ENCODE assay signal across 24 cellular contexts in the genomic region with DNA sequence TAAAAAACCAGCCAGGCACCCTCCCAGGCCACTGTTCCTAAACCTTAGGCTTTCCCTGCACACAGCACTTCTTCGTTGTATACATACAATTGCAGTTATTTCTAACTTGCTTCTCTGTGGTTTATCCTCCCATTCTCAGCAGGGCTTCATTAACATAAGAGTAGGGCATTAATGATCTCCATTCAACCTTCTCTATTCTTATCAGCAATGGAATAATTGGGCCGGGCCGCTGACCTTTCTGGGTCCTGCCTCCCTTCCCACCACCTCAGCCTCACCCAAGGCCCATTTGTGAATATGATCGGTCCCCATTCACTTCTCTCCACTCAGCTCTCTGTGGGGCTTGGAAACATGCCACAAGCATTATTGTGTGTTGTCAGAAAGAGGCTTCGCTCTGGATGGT.
DNase-seq lines count a peak whose midpoint lies in the region; ATAC-seq and TF ChIP-seq lines count a peak whose summit lies in the region.
"Had no signal": no experiment of that assay in that cellular context is flagged by ENCODE, and none has a peak within 500 bp of the region (broad histone marks: within the 10 kb centered on the region; RNA-seq: fewer than 3 reads in every experiment).

No MANE protein-coding gene starts in this region.

- no peaks in the 10 kb centered on the region for H4K20me1 ChIP-seq in GM23338 (replicated peaks; ENCODE audit: insufficient read depth)

- no peak overlapping the region for H2BK120ac ChIP-seq in neuronal stem cell (ENCODE audit: low read depth, low read length)

- H3K4me2 ChIP-seq in GM23338: peak overlapping the region; percentile 59
- H3K4me2 ChIP-seq in neuronal stem cell (ENCODE audit: insufficient read depth, low read length, poor library complexity, severe bottlenecking): no peak overlapping the region
- H3K4me2 ChIP-seq: A549 had no signal

- peaks cover 9% of the 10 kb centered on the region for H3K9me2 ChIP-seq in GM23338 (ENCODE audit: insufficient read depth)

- ATAC-seq in GM23338 (peak; percentile 94), WTC11 (peak; percentile 79), heart left ventricle (no peak)
- ATAC-seq: A549, HCT116, HepG2 had no signal

- H3K18ac ChIP-seq in neuronal stem cell (ENCODE audit: low read length): no peak overlapping the region

- peaks cover 8% of the 10 kb centered on the region; the same call in 2 of the 3 replicates for H3K36me3 Mint-ChIP-seq in GM23338 (ENCODE audit: low read depth)
- no peaks in the 10 kb centered on the region; the same call in 1 of the 2 replicates for H3K36me3 Mint-ChIP-seq in WTC11
- H3K36me3 Mint-ChIP-seq: CD4-positive, alpha-beta memory T cell had no signal

- no peak for TF ChIP-seq POLR2A in heart left ventricle (IDR thresholded peaks at IDR 0.05)

- H3K4ac ChIP-seq in neuronal stem cell (ENCODE audit: low read length): no peak overlapping the region

- no peak overlapping the region for H2BK15ac ChIP-seq in neuronal stem cell (ENCODE audit: low read length)

- CTCF ChIA-PET in WTC11 (lab: Charles Lee): no interaction called here

- H2BK5ac ChIP-seq in neuronal stem cell (ENCODE audit: low read length): no peak overlapping the region

- H3K4me3 Mint-ChIP-seq in GM23338: no peak overlapping the region
- H3K4me3 Mint-ChIP-seq in WTC11: no peak overlapping the region
- H3K4me3 Mint-ChIP-seq: CD4-positive, alpha-beta memory T cell had no signal

- peaks cover 24% of the 10 kb centered on the region for H3K4me1 ChIP-seq in GM23338 (ENCODE audit: insufficient read depth)
- peaks cover 36% of the 10 kb centered on the region for H3K4me1 ChIP-seq in iPS-18a (ENCODE audit: control insufficient read depth, low read depth, low read length)
- H3K4me1 ChIP-seq in neuronal stem cell (ENCODE audit: control insufficient read depth in 2 of 2, insufficient read depth in 1 of 2, low read depth in 1 of 2, low read length in 2 of 2): peaks cover 4 to 8% of the 10 kb centered on the region in 2 donors
- H3K4me1 ChIP-seq in heart left ventricle: no peaks in the 10 kb centered on the region
- H3K4me1 ChIP-seq: A549, Caco-2 had no signal

- H3K27me3 ChIP-seq in GM23338 (ENCODE audit: insufficient read depth): no peaks in the 10 kb centered on the region
- peaks cover 5% of the 10 kb centered on the region for H3K27me3 ChIP-seq in iPS-18a (ENCODE audit: control insufficient read depth, insufficient read depth, low read length)
- no peaks in the 10 kb centered on the region for H3K27me3 ChIP-seq in neuronal stem cell (ENCODE audit: control insufficient read depth in 3 of 3, insufficient read depth in 3 of 3, low read depth in 1 of 3, low read length in 3 of 3)
- no peaks in the 10 kb centered on the region for H3K27me3 ChIP-seq in heart left ventricle

- no peak overlapping the region for H4K8ac ChIP-seq in neuronal stem cell (ENCODE audit: low read depth, low read length)

- H3K4me1 Mint-ChIP-seq in GM23338 (peaks cover 41% of the 10 kb centered on the region), WTC11 (peaks cover 54% of the 10 kb centered on the region)
- H3K4me1 Mint-ChIP-seq: CD4-positive, alpha-beta memory T cell had no signal

- H3K9me3 Mint-ChIP-seq in GM23338 (peaks cover 9% of the 10 kb centered on the region), WTC11 (0 out of 2 replicates have a peak, but pooled peaks cover under 1% of the 10 kb centered on the region)

- H3K4me3 ChIP-seq in GM23338 (no peak overlapping the region), iPS-18a (ENCODE audit: low read length) (peak overlapping the region; percentile 8), neuronal stem cell (ENCODE audit: low read length in 2 of 2) (no peak overlapping the region), heart left ventricle (no peak overlapping the region)
- H3K4me3 ChIP-seq: A549, GM23248, SK-N-MC had no signal

- H3K36me3 ChIP-seq in GM23338 (ENCODE audit: insufficient read depth) (no peaks in the 10 kb centered on the region), iPS-18a (ENCODE audit: control insufficient read depth, low read depth, low read length) (no peaks in the 10 kb centered on the region), neuronal stem cell (replicated peaks in 1 of 2; ENCODE audit: control insufficient read depth in 2 of 2, insufficient read depth in 2 of 2, low read length in 2 of 2) (no peaks in the 10 kb centered on the region), heart left ventricle (no peaks in the 10 kb centered on the region)

- no peak overlapping the region for H3K14ac ChIP-seq in neuronal stem cell (ENCODE audit: low read length)

- peak; percentile 70 for DNase-seq in GM23338 (ENCODE audit: low spot score)
- DNase-seq in WTC11 (ENCODE audit: low spot score): peak; percentile 29
- peak; percentile 41 for DNase-seq in neuronal stem cell (ENCODE audit: low spot score)
- no peak for DNase-seq in D341Med (ENCODE audit: low spot score)
- no peak for DNase-seq in DMS53 (lab: John Stamatoyannopoulos, UW)
- DNase-seq in heart left ventricle: no peak
- DNase-seq: C1 segment of cervical spinal cord; Caco-2; CD4-positive, alpha-beta memory T cell; GM23248; Karpas-422; NCI-H1092 treated with DMSO at 0.1 percent for 48 hours; NCI-H1436 treated with DMSO at 0.1 percent for 48 hours; NCI-H187 treated with DMSO at 0.1 percent for 48 hours; NCI-H2171 treated with DMSO at 0.1 percent for 48 hours; NCI-H446; NCI-H524 treated with DMSO at 0.1 percent for 48 hours; SIG-M5 had no signal

- H3K9ac ChIP-seq in iPS-18a (ENCODE audit: low read length) (no peak overlapping the region), neuronal stem cell (ENCODE audit: low read depth, low read length, poor library complexity) (no peak overlapping the region)
- H3K9ac ChIP-seq: GM23248 had no signal

- H3K79me2 ChIP-seq in GM23338 (replicated peaks; ENCODE audit: insufficient read depth): no peaks in the 10 kb centered on the region

- H3K27ac ChIP-seq in GM23338 (ENCODE audit: low read depth): no peak overlapping the region
- H3K27ac ChIP-seq in iPS-18a (ENCODE audit: low read length): no peak overlapping the region
- H3K27ac ChIP-seq in neuronal stem cell (replicated peaks; ENCODE audit: low read length): no peak overlapping the region
- H3K27ac ChIP-seq in heart left ventricle: no peak overlapping the region
- H3K27ac ChIP-seq: A549, GM23248, HL-60, SK-N-MC had no signal

- H3K27me3 Mint-ChIP-seq in GM23338 (ENCODE audit: insufficient read depth, low read depth, poor library complexity) (peaks cover 5% of the 10 kb centered on the region), WTC11 (ENCODE audit: low read depth) (no peaks in the 10 kb centered on the region)

- no peak overlapping the region for H3K27ac Mint-ChIP-seq in GM23338
- H3K27ac Mint-ChIP-seq in WTC11: no peak overlapping the region
- H3K27ac Mint-ChIP-seq: CD4-positive, alpha-beta memory T cell had no signal

- H3F3A ChIP-seq in GM23338 (replicated peaks; ENCODE audit: low read depth): no peaks in the 10 kb centered on the region

- WGBS in neuronal stem cell (ENCODE audit: extremely low coverage in 2 of 2, insufficient read length in 2 of 2, insufficient replicate concordance in 1 of 2), 2 donors: no CpG with 5 or more reads among the region's 5 CpGs
- WGBS in heart left ventricle, 4 donors: 60 to 82% (median 75%) methylated on average over 5 of the region's 5 CpGs

- no peak overlapping the region for H3K23ac ChIP-seq in neuronal stem cell (ENCODE audit: low read depth, low read length, poor library complexity)

- intact Hi-C loops in heart left ventricle (cut with DNase I): no loop called here

- no peaks in the 10 kb centered on the region for H3K79me1 ChIP-seq in neuronal stem cell (ENCODE audit: low read depth, low read length)

- POLR2A ChIA-PET in WTC11 (lab: Charles Lee): no interaction called here

- H2AFZ ChIP-seq in GM23338 (no peak overlapping the region), neuronal stem cell (ENCODE audit: low read length) (peak overlapping the region; percentile 57)
- H2AFZ ChIP-seq: GM23248 had no signal

- no peak overlapping the region for H2BK12ac ChIP-seq in neuronal stem cell (ENCODE audit: low read length)

- TF ChIP-seq CTCF in GM23338 (conservative IDR thresholded peaks at IDR 0.05; ENCODE audit: low read depth in 2 of 2) (no peak), WTC11 (IDR thresholded peaks at IDR 0.05) (no peak), heart left ventricle (IDR thresholded peaks at IDR 0.05) (no peak)

- no peak overlapping the region for H4K91ac ChIP-seq in neuronal stem cell (ENCODE audit: low read depth, low read length, poor library complexity)

- no peaks in the 10 kb centered on the region for H3K9me3 ChIP-seq in iPS-18a (ENCODE audit: control insufficient read depth, low read depth, low read length)
- no peaks in the 10 kb centered on the region for H3K9me3 ChIP-seq in neuronal stem cell (replicated peaks in 1 of 2; ENCODE audit: control insufficient read depth in 2 of 2, insufficient read depth in 1 of 2, low read depth in 1 of 2, low read length in 2 of 2)
- H3K9me3 ChIP-seq in heart left ventricle: no peaks in the 10 kb centered on the region
- H3K9me3 ChIP-seq: A549, Caco-2 had no signal

- H2AK5ac ChIP-seq in neuronal stem cell (ENCODE audit: low read depth, low read length): no peak overlapping the region

TF ChIP-seq in GM23338, 12 proteins besides CTCF, POLR2A, EP300 and RAD21:
- TF ChIP-seq EZH2 (IDR thresholded peaks at IDR 0.05; ENCODE audit: low read depth, unreplicated experiment) (no peak), NANOG (IDR thresholded peaks at IDR 0.05; ENCODE audit: borderline replicate concordance) (peak; percentile 69; the same call in 1 of the 2 replicates)

TF ChIP-seq in WTC11, 78 proteins besides CTCF, POLR2A, EP300 and RAD21 (continues in another document):
- TF ChIP-seq JAZF1 (CRISPR knock-in tag; IDR thresholded peaks at IDR 0.05): no peak
- TF ChIP-seq, protein P1, sequence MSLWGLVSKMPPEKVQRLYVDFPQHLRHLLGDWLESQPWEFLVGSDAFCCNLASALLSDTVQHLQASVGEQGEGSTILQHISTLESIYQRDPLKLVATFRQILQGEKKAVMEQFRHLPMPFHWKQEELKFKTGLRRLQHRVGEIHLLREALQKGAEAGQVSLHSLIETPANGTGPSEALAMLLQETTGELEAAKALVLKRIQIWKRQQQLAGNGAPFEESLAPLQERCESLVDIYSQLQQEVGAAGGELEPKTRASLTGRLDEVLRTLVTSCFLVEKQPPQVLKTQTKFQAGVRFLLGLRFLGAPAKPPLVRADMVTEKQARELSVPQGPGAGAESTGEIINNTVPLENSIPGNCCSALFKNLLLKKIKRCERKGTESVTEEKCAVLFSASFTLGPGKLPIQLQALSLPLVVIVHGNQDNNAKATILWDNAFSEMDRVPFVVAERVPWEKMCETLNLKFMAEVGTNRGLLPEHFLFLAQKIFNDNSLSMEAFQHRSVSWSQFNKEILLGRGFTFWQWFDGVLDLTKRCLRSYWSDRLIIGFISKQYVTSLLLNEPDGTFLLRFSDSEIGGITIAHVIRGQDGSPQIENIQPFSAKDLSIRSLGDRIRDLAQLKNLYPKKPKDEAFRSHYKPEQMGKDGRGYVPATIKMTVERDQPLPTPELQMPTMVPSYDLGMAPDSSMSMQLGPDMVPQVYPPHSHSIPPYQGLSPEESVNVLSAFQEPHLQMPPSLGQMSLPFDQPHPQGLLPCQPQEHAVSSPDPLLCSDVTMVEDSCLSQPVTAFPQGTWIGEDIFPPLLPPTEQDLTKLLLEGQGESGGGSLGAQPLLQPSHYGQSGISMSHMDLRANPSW (CRISPR knock-in tag; conservative IDR thresholded peaks at IDR 0.05; ENCODE audit: low read depth): no peak

Comparison
In these comparisons a context has a peak if more than half of its experiments do, and no peak if none do; other contexts are left out.
1. ATAC-seq: peak in GM23338 (single experiment) and WTC11 (single experiment); none in heart left ventricle (0 of 4).
2. DNase-seq: peak in GM23338 (single experiment), WTC11 (single experiment) and neuronal stem cell (single experiment); none in D341Med (single experiment), DMS53 (single experiment) and heart left ventricle (0 of 5).